18 cellular contexts compared by ENCODE assay signal in the genomic region with DNA sequence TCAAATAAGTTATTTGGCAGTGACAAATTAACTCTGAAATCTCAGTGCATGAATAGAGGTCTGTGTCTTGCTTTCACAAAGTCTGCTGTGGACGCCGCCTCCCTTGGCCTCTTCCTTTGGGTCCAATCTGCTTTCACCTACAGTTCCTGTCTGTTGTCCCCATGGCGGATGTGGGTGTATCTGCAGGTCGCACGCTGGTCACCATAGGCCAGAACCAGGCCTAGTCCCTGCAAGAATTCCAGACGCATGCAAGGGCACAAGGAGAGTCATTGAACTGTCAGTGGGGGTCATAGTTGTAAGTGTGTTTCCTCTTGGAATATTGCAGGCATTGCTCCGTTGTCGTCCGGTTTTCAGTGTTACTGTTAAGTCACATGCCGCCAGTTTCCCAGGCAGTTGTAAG. TPM values are rescaled to one million over a fixed set of nuclear protein-coding genes. Genes with fewer than 3 reads are reported as not detected.
DNase-seq lines count a peak whose midpoint lies in the region; ATAC-seq, FAIRE-seq and TF ChIP-seq lines count a peak whose summit lies in the region.
"Had no signal": no experiment of that assay in that cellular context is flagged by ENCODE, and none has a peak within 500 bp of the region (broad histone marks: within the 10 kb centered on the region; RNA-seq: fewer than 3 reads in every experiment).

No MANE protein-coding gene starts in this region.

- H3K9me3 ChIP-seq in BE2C (no peaks in the 10 kb centered on the region), endocrine pancreas (ENCODE audit: control insufficient read depth, low read length) (no peaks in the 10 kb centered on the region)
- H3K9me3 ChIP-seq: tibial nerve had no signal

- ATAC-seq in T-cell (replicated peaks in 1 of 4): no peak
- no peak for ATAC-seq in natural killer cell treated with Interleukin-12 subunit alpha and Interleukin-12 subunit beta and Interleukin-15 and Interleukin-18, amount 100 ng/mL, for 72 hours

- no peaks in the 10 kb centered on the region for H3K36me3 Mint-ChIP-seq in T-cell
- H3K36me3 Mint-ChIP-seq in natural killer cell treated with Interleukin-12 subunit alpha and Interleukin-12 subunit beta and Interleukin-15 and Interleukin-18, amount 100 ng/mL, for 72 hours: no peaks in the 10 kb centered on the region
- H3K36me3 Mint-ChIP-seq: activated naive CD4-positive, alpha-beta T cell treated with anti-CD3 and anti-CD28 coated beads, Interleukin-2, amount 10 ng/mL, durations not matched to agents 7 days and 5 days; memory B cell had no signal

- H3K9me3 Mint-ChIP-seq in T-cell: no peaks in the 10 kb centered on the region
- no peaks in the 10 kb centered on the region for H3K9me3 Mint-ChIP-seq in natural killer cell treated with Interleukin-12 subunit alpha and Interleukin-12 subunit beta and Interleukin-15 and Interleukin-18, amount 100 ng/mL, for 72 hours
- H3K9me3 Mint-ChIP-seq: activated naive CD4-positive, alpha-beta T cell treated with anti-CD3 and anti-CD28 coated beads, Interleukin-2, amount 10 ng/mL, durations not matched to agents 7 days and 5 days; memory B cell had no signal

- TF ChIP-seq CTCF in BE2C (IDR thresholded peaks at IDR 0.05; ENCODE audit: low read depth, low read length) (no peak), GM20000 (IDR thresholded peaks at IDR 0.05; ENCODE audit: extremely low read depth, missing control alignments) (no peak)

- H3K4me3 ChIP-seq in BE2C (ENCODE audit: low read depth, low read length) (peak overlapping the region; percentile 50), endocrine pancreas (ENCODE audit: control insufficient read depth, insufficient read depth, low read length) (peak overlapping the region; percentile 65)
- H3K4me3 ChIP-seq: tibial nerve had no signal

- POLR2A ChIA-PET in T-cell (lab: Charles Lee): interaction anchor here in 1 of 2 donors (1.2 kb wide), 1 partner anchor 23 kb away, joined by 3 read pairs; no protein-coding TSS in a partner anchor

- peak; percentile 69 for DNase-seq in BE2C
- peak; percentile 50 for DNase-seq in RCC 7860 (ENCODE audit: low spot score)
- DNase-seq in medulla oblongata (ENCODE audit: extremely low spot score): peak; percentile 47
- DNase-seq in activated T-cell treated with anti-CD3 and anti-CD28 coated beads, Interleukin-2, amount 50 U/mL, for 1 hour: no peak
- no peak for DNase-seq in T-cell
- no peak for DNase-seq in natural killer cell treated with Interleukin-12 subunit alpha and Interleukin-12 subunit beta and Interleukin-15 and Interleukin-18, amount 100 ng/mL, for 72 hours (ENCODE audit: low spot score)
- no peak for DNase-seq in GM20000 (ENCODE audit: low spot score)
- DNase-seq: activated naive CD4-positive, alpha-beta T cell treated with anti-CD3 and anti-CD28 coated beads, Interleukin-2, amount 10 ng/mL, durations not matched to agents 7 days and 5 days; DMS153; KBM-7; NCI-H1436 treated with DMSO at 0.1 percent for 48 hours; SHP77 treated with DMSO at 0.1 percent for 48 hours; stimulated activated CD4-positive, alpha-beta T cell treated with anti-CD3 and anti-CD28 coated beads, Interleukin-15, amount 100 ng/mL, for 24 hours had no signal

- H3K27ac Mint-ChIP-seq in T-cell: no peak overlapping the region
- H3K27ac Mint-ChIP-seq in natural killer cell treated with Interleukin-12 subunit alpha and Interleukin-12 subunit beta and Interleukin-15 and Interleukin-18, amount 100 ng/mL, for 72 hours: no peak overlapping the region
- H3K27ac Mint-ChIP-seq: activated naive CD4-positive, alpha-beta T cell treated with anti-CD3 and anti-CD28 coated beads, Interleukin-2, amount 10 ng/mL, durations not matched to agents 7 days and 5 days; memory B cell had no signal

- no peak for FAIRE-seq in RCC 7860 (lab: Jason Lieb, UNC)
- FAIRE-seq: TTC549 had no signal

- no peak overlapping the region for H3K4me3 Mint-ChIP-seq in T-cell
- H3K4me3 Mint-ChIP-seq in natural killer cell treated with Interleukin-12 subunit alpha and Interleukin-12 subunit beta and Interleukin-15 and Interleukin-18, amount 100 ng/mL, for 72 hours: no peak overlapping the region
- H3K4me3 Mint-ChIP-seq: activated naive CD4-positive, alpha-beta T cell treated with anti-CD3 and anti-CD28 coated beads, Interleukin-2, amount 10 ng/mL, durations not matched to agents 7 days and 5 days; memory B cell had no signal

- H3K4me1 ChIP-seq in BE2C (peaks cover 9% of the 10 kb centered on the region), endocrine pancreas (ENCODE audit: control insufficient read depth, insufficient read depth, low read length) (peaks cover 20% of the 10 kb centered on the region)

- H3K4me1 Mint-ChIP-seq in T-cell: peaks cover 0 to 6% (median 2%) of the 10 kb centered on the region in 3 donors
- H3K4me1 Mint-ChIP-seq in natural killer cell treated with Interleukin-12 subunit alpha and Interleukin-12 subunit beta and Interleukin-15 and Interleukin-18, amount 100 ng/mL, for 72 hours (ENCODE audit: low read depth in 2 of 2): peaks cover 5 to 30% of the 10 kb centered on the region in 2 donors
- H3K4me1 Mint-ChIP-seq: memory B cell had no signal

- H3K9ac ChIP-seq in endocrine pancreas (ENCODE audit: control insufficient read depth, insufficient read depth, low read length): no peak overlapping the region
- H3K9ac ChIP-seq: parathyroid adenoma had no signal

- H3K27me3 ChIP-seq in BE2C: no peaks in the 10 kb centered on the region
- H3K27me3 ChIP-seq in endocrine pancreas (ENCODE audit: control insufficient read depth, insufficient read depth, low read length): no peaks in the 10 kb centered on the region
- H3K27me3 ChIP-seq: tibial nerve had no signal

- H3K27me3 Mint-ChIP-seq in T-cell: peaks cover 11 to 30% of the 10 kb centered on the region in 2 donors
- H3K27me3 Mint-ChIP-seq in natural killer cell treated with Interleukin-12 subunit alpha and Interleukin-12 subunit beta and Interleukin-15 and Interleukin-18, amount 100 ng/mL, for 72 hours: peaks cover 0 to 4% of the 10 kb centered on the region in 2 donors

- H3K36me3 ChIP-seq in BE2C: no peaks in the 10 kb centered on the region
- no peaks in the 10 kb centered on the region for H3K36me3 ChIP-seq in endocrine pancreas (ENCODE audit: control insufficient read depth, insufficient read depth, low read length)
- H3K36me3 ChIP-seq: tibial nerve had no signal

- CTCF ChIA-PET in T-cell (lab: Charles Lee): no interaction called here

RNA-seq across cellular contexts. Expression of gene SOCS6, which starts 7.4 kb away (rescaled TPM):
- 8.1 TPM for polyA plus RNA-seq in BE2C (2012; ENCODE audit: insufficient read depth, insufficient read length, low read depth)
- total RNA-seq in T-cell: 1 to 10 TPM in 3 of 5 donors, under 1 TPM in 2; 0.30 to 2.1 (median 1.3) TPM
- total RNA-seq in natural killer cell treated with Interleukin-12 subunit alpha and Interleukin-12 subunit beta and Interleukin-15 and Interleukin-18, amount 100 ng/mL, for 72 hours: 1 to 10 TPM; 2.8 to 5.4 TPM

Comparison
In these comparisons a context has a peak if more than half of its experiments do, and no peak if none do; other contexts are left out.
1. DNase-seq: peak in BE2C (single experiment), RCC 7860 (single experiment) and medulla oblongata (single experiment); none in activated T-cell treated with anti-CD3 and anti-CD28 coated beads, Interleukin-2, amount 50 U/mL, for 1 hour (single experiment), T-cell (0 of 34), natural killer cell treated with Interleukin-12 subunit alpha and Interleukin-12 subunit beta and Interleukin-15 and Interleukin-18, amount 100 ng/mL, for 72 hours (single experiment) and GM20000 (single experiment).